In genomic region chrX:12981880-12982279, GRCh38 we compare ENCODE assay signal across 13 cellular contexts. TPM values are rescaled to one million over a fixed set of nuclear protein-coding genes. Genes with fewer than 3 reads are reported as not detected.
DNase-seq lines count a peak whose midpoint lies in the region; ATAC-seq, FAIRE-seq and TF ChIP-seq lines count a peak whose summit lies in the region.
"Had no signal": no experiment of that assay in that cellular context is flagged by ENCODE, and none has a peak within 500 bp of the region (broad histone marks: within the 10 kb centered on the region; RNA-seq: fewer than 3 reads in every experiment).

No MANE protein-coding gene starts in this region.

- no peaks in the 10 kb centered on the region for H3K9me3 ChIP-seq in DND-41 (ENCODE audit: insufficient read depth, low read length, severe bottlenecking)
- H3K9me3 ChIP-seq: right lobe of liver, vagina had no signal

- no peak for FAIRE-seq in H54 (lab: Jason Lieb, UNC)
- FAIRE-seq: endometrium had no signal

- peak overlapping the region; percentile 24 for H3K4me3 Mint-ChIP-seq in activated B cell treated with CpG ODN at 0.5 μM for 24 hours
- peak overlapping the region in 5 of 8 donors; percentile 5 to 75 (median 43) for H3K4me3 Mint-ChIP-seq in naive B cell

- peaks cover 20% of the 10 kb centered on the region for H3K79me2 ChIP-seq in DND-41 (ENCODE audit: insufficient read depth, low read length)

- in situ Hi-C loops in ACHN (cut with HindIII; ENCODE audit: low pct_ligation_motif_present, low pct_unique_long_range_greater_than_20kb, low sequenced_read_pairs): no loop called here

- H2AFZ ChIP-seq in DND-41 (ENCODE audit: low read depth, low read length): no peak overlapping the region
- H2AFZ ChIP-seq: hepatocyte had no signal

- H3K27ac Mint-ChIP-seq in activated B cell treated with CpG ODN at 0.5 μM for 24 hours (peak overlapping the region; percentile 64), naive B cell (peak overlapping the region in 5 of 6 donors; percentile 12 to 93 (median 43))

- H3K27ac ChIP-seq in DND-41 (ENCODE audit: low read length): peak overlapping the region; percentile 91
- H3K27ac ChIP-seq: hepatocyte, right lobe of liver, RWPE1, vagina had no signal

- no peaks in the 10 kb centered on the region for H3K27me3 ChIP-seq in DND-41 (ENCODE audit: insufficient read depth, low read length, poor library complexity)
- H3K27me3 ChIP-seq: hepatocyte, right lobe of liver, vagina had no signal

- H3K36me3 Mint-ChIP-seq in activated B cell treated with CpG ODN at 0.5 μM for 24 hours (ENCODE audit: low read depth): peaks cover 14% of the 10 kb centered on the region
- H3K36me3 Mint-ChIP-seq in naive B cell: peaks cover 10% of the 10 kb centered on the region in 2 donors

- H3K4me1 Mint-ChIP-seq in activated B cell treated with CpG ODN at 0.5 μM for 24 hours (peaks cover 79% of the 10 kb centered on the region), naive B cell (peaks cover 40 to 83% (median 50%) of the 10 kb centered on the region in 3 donors)

- POLR2A ChIA-PET in activated B cell treated with CpG ODN at 0.5 μM for 24 hours (lab: Charles Lee): interaction anchor here (0.9 to 30.2 kb wide), 6 partner anchors 2 to 104 kb away, joined by 3 to 931 read pairs (median 836); partner anchors contain the start of gene TMSB4X

- H3K9me3 Mint-ChIP-seq in activated B cell treated with CpG ODN at 0.5 μM for 24 hours: no peaks in the 10 kb centered on the region
- peaks cover 0 to 14% (median 9%) of the 10 kb centered on the region in 7 donors for H3K9me3 Mint-ChIP-seq in naive B cell

- peaks cover 13% of the 10 kb centered on the region for H3K36me3 ChIP-seq in DND-41 (ENCODE audit: insufficient read depth, low read length)
- H3K36me3 ChIP-seq: right lobe of liver had no signal

- TF ChIP-seq CTCF in DND-41 (IDR thresholded peaks at IDR 0.05; ENCODE audit: borderline replicate concordance, extremely low read depth, low read length, poor library complexity, severe bottlenecking) (no peak), activated B cell treated with CpG ODN at 0.5 μM for 24 hours (IDR thresholded peaks at IDR 0.05) (no peak)

- H4K20me1 ChIP-seq in DND-41 (ENCODE audit: insufficient read depth, low read length): no peaks in the 10 kb centered on the region

- H3K4me2 ChIP-seq in DND-41 (ENCODE audit: insufficient read depth, low read length): peak overlapping the region; percentile 38; the same call in 1 of the 2 replicates
- H3K4me2 ChIP-seq: hepatocyte had no signal

- CTCF ChIA-PET in activated B cell treated with CpG ODN at 0.5 μM for 24 hours (lab: Charles Lee): interaction anchor here (1.2 to 2.1 kb wide), 3 partner anchors 36 to 506 kb away, joined by 3 to 5 read pairs (median 4); no protein-coding TSS in a partner anchor

- H3K9ac ChIP-seq in DND-41 (ENCODE audit: low read depth, low read length): peak overlapping the region; percentile 38; the same call in 1 of the 2 replicates

- no peak for TF ChIP-seq POLR2A in H54 (IDR thresholded peaks at IDR 0.05; ENCODE audit: low read depth, low read length)

- intact Hi-C loops in activated B cell treated with CpG ODN at 0.5 μM for 24 hours (cut with micrococcal nuclease): no loop called here

- H3K4me3 ChIP-seq in DND-41 (ENCODE audit: low read depth in 1 of 2, low read length in 2 of 2): no peak overlapping the region
- H3K4me3 ChIP-seq: hepatocyte, right lobe of liver, vagina had no signal

- ATAC-seq in DND-41 (ENCODE audit: insufficient read depth, low read depth): 0 out of 3 replicates have a peak, but pooled peaks have one; percentile 7
- ATAC-seq in activated B cell treated with CpG ODN at 0.5 μM for 24 hours (ENCODE audit: low read depth): no peak
- ATAC-seq in naive B cell (ENCODE audit: low read depth in 2 of 2): no peak
- ATAC-seq: activated CD4-positive, CD25-positive, alpha-beta regulatory T cell treated with anti-CD3 and anti-CD28 coated beads, Interleukin-2, amount 50 U/mL, for 24 hours had no signal

- DNase-seq in DND-41: no peak
- peak; percentile 34 to 61 for DNase-seq in Kasumi-1 (lab: John Stamatoyannopoulos, UW)
- no peak for DNase-seq in activated B cell treated with CpG ODN at 0.5 μM for 24 hours
- no peak for DNase-seq in naive B cell
- DNase-seq in NK-92 treated with Interleukin-12 subunit alpha and Interleukin-12 subunit beta, amount 100 ng/mL, for 24 hours (lab: John Stamatoyannopoulos, UW): no peak
- DNase-seq in H54 (ENCODE audit: insufficient read length, low spot score): no peak
- DNase-seq in ACHN: no peak
- DNase-seq: right lobe of liver had no signal

- H3K27me3 Mint-ChIP-seq in activated B cell treated with CpG ODN at 0.5 μM for 24 hours (no peaks in the 10 kb centered on the region), naive B cell (peaks cover 0 to 43% (median 0%) of the 10 kb centered on the region in 3 donors)

- peaks cover 85% of the 10 kb centered on the region for H3K4me1 ChIP-seq in DND-41 (ENCODE audit: insufficient read depth, low read length)
- H3K4me1 ChIP-seq: right lobe of liver had no signal

RNA-seq across cellular contexts. Expression of gene TMSB4X, which starts 7.0 kb away (rescaled TPM):
- total RNA-seq in activated B cell treated with CpG ODN at 0.5 μM for 24 hours: 5,922 and 6,273 TPM in 2 replicates
- over 10,000 TPM; 18,491 to 24,142 (median 22,031) TPM for polyA plus RNA-seq in naive B cell (ENCODE audit: low read depth in 6 of 6)

Comparison
In these comparisons a context has a peak if more than half of its experiments do, and no peak if none do; other contexts are left out.
1. DNase-seq: peak in Kasumi-1 (2 of 2); none in DND-41 (single experiment), activated B cell treated with CpG ODN at 0.5 μM for 24 hours (single experiment), naive B cell (single experiment), NK-92 treated with Interleukin-12 subunit alpha and Interleukin-12 subunit beta, amount 100 ng/mL, for 24 hours (single experiment), H54 (single experiment) and ACHN (single experiment).